Comparison of ENCODE assay signal across 1 cellular context in the genomic region with DNA sequence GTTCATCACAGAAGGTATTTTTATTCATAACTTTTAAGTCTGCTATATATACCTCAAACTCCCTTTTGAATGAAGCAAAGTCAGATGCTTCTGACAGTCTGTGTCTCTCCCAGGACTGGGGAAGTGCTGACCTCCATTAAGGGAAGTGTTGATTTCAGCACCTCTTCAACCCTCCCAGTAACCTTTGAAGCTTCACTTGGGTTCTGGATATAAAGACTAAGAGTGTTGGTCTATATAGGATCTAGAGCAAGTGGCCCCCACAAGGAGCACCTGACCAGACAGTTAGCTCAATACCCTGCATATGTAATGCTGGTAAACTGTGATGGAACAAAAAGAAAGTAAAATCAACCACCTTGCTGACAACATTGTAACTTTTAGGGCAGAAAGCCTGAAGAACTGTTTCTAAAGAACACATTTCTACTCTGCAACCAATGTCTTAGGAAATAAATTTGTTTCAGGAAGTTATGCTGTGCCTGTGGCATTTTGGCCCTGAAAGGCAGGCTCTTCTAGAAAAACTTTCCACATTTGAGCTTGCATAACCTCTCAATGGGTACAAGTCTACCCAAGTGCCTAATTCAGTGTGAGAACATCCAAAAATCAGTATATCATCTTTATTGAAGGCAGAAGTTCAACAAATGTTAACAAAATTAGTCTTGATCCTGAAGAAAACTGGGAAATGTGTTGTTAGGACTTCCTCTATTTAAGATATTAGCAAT.
A peak's percentile ranks its signal among the peaks of the same experiment; 100 is the strongest.
TF ChIP-seq lines count a peak whose summit lies in the region.

No MANE protein-coding gene starts in this region.

TF ChIP-seq in K562, 482 proteins besides CTCF, POLR2A, EP300 and RAD21:
- TF ChIP-seq ZNF311 (CRISPR knock-in tag; IDR thresholded peaks at IDR 0.05) = 0 out of 2 replicates have a peak, but pooled peaks have one; percentile 13
- TF ChIP-seq MAZ (CRISPR knock-in tag; conservative IDR thresholded peaks at IDR 0.05 in 1 of 2, IDR thresholded peaks at IDR 0.05 in 1 of 2) = 0 out of 4 replicates have a peak, but pooled peaks of 1 of the 2 experiments have one; percentile 19
- no peak for TF ChIP-seq ZNF785 (CRISPR knock-in tag; IDR thresholded peaks at IDR 0.05)
- TF ChIP-seq, protein P1, sequence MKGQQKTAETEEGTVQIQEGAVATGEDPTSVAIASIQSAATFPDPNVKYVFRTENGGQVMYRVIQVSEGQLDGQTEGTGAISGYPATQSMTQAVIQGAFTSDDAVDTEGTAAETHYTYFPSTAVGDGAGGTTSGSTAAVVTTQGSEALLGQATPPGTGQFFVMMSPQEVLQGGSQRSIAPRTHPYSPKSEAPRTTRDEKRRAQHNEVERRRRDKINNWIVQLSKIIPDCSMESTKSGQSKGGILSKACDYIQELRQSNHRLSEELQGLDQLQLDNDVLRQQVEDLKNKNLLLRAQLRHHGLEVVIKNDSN (CRISPR knock-in tag; IDR thresholded peaks at IDR 0.05) = no peak
- no peak for TF ChIP-seq ETV1 (tag; conservative IDR thresholded peaks at IDR 0.05; ENCODE audit: low read depth)
- 0 out of 2 replicates have a peak, but pooled peaks have one; percentile 35 for TF ChIP-seq KLF6 (CRISPR knock-in tag; IDR thresholded peaks at IDR 0.05; ENCODE audit: borderline replicate concordance)
- TF ChIP-seq, protein P2, sequence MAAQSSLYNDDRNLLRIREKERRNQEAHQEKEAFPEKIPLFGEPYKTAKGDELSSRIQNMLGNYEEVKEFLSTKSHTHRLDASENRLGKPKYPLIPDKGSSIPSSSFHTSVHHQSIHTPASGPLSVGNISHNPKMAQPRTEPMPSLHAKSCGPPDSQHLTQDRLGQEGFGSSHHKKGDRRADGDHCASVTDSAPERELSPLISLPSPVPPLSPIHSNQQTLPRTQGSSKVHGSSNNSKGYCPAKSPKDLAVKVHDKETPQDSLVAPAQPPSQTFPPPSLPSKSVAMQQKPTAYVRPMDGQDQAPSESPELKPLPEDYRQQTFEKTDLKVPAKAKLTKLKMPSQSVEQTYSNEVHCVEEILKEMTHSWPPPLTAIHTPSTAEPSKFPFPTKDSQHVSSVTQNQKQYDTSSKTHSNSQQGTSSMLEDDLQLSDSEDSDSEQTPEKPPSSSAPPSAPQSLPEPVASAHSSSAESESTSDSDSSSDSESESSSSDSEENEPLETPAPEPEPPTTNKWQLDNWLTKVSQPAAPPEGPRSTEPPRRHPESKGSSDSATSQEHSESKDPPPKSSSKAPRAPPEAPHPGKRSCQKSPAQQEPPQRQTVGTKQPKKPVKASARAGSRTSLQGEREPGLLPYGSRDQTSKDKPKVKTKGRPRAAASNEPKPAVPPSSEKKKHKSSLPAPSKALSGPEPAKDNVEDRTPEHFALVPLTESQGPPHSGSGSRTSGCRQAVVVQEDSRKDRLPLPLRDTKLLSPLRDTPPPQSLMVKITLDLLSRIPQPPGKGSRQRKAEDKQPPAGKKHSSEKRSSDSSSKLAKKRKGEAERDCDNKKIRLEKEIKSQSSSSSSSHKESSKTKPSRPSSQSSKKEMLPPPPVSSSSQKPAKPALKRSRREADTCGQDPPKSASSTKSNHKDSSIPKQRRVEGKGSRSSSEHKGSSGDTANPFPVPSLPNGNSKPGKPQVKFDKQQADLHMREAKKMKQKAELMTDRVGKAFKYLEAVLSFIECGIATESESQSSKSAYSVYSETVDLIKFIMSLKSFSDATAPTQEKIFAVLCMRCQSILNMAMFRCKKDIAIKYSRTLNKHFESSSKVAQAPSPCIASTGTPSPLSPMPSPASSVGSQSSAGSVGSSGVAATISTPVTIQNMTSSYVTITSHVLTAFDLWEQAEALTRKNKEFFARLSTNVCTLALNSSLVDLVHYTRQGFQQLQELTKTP (IDR thresholded peaks at IDR 0.05; ENCODE audit: low read depth in 1 of 2, partially characterized antibody in 2 of 2) = no peak
- no peak for TF ChIP-seq ZFP1 (CRISPR knock-in tag; IDR thresholded peaks at IDR 0.05)
- TF ChIP-seq RCOR1 (IDR thresholded peaks at IDR 0.05; ENCODE audit: borderline replicate concordance in 1 of 2, low read depth in 2 of 2, low read length in 2 of 2) = no peak
- TF ChIP-seq ZNF175 (CRISPR knock-in tag; IDR thresholded peaks at IDR 0.05; ENCODE audit: low read depth) = 0 out of 2 replicates have a peak, but pooled peaks have one; percentile 53
- no peak for TF ChIP-seq MEIS2 (IDR thresholded peaks at IDR 0.05; ENCODE audit: partially characterized antibody)
- no peak for TF ChIP-seq ZNF707 (CRISPR knock-in tag; conservative IDR thresholded peaks at IDR 0.05)
- no peak for TF ChIP-seq DMBX1 (CRISPR knock-in tag; IDR thresholded peaks at IDR 0.05; ENCODE audit: borderline replicate concordance)
- TF ChIP-seq, protein P3, sequence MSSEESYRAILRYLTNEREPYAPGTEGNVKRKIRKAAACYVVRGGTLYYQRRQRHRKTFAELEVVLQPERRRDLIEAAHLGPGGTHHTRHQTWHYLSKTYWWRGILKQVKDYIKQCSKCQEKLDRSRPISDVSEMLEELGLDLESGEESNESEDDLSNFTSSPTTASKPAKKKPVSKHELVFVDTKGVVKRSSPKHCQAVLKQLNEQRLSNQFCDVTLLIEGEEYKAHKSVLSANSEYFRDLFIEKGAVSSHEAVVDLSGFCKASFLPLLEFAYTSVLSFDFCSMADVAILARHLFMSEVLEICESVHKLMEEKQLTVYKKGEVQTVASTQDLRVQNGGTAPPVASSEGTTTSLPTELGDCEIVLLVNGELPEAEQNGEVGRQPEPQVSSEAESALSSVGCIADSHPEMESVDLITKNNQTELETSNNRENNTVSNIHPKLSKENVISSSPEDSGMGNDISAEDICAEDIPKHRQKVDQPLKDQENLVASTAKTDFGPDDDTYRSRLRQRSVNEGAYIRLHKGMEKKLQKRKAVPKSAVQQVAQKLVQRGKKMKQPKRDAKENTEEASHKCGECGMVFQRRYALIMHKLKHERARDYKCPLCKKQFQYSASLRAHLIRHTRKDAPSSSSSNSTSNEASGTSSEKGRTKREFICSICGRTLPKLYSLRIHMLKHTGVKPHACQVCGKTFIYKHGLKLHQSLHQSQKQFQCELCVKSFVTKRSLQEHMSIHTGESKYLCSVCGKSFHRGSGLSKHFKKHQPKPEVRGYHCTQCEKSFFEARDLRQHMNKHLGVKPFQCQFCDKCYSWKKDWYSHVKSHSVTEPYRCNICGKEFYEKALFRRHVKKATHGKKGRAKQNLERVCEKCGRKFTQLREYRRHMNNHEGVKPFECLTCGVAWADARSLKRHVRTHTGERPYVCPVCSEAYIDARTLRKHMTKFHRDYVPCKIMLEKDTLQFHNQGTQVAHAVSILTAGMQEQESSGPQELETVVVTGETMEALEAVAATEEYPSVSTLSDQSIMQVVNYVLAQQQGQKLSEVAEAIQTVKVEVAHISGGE (CRISPR knock-in tag; IDR thresholded peaks at IDR 0.05) = peak in 1 of 3 experiments; percentile 7; a peak in 1 of 6 replicates
- no peak for TF ChIP-seq SMAD4 (CRISPR knock-in tag; conservative IDR thresholded peaks at IDR 0.05)
- peak; percentile 57; the same call in 1 of the 2 replicates for TF ChIP-seq ZBTB9 (CRISPR knock-in tag; IDR thresholded peaks at IDR 0.05)
- no peak for TF ChIP-seq ZNF347 (CRISPR knock-in tag; IDR thresholded peaks at IDR 0.05; ENCODE audit: low read depth)
- TF ChIP-seq NR4A1 (CRISPR knock-in tag; IDR thresholded peaks at IDR 0.05) = peak; percentile 50; the same call in 1 of the 2 replicates
- TF ChIP-seq NR4A1 (tag; IDR thresholded peaks at IDR 0.05) = no peak
- TF ChIP-seq ZNF354B (CRISPR knock-in tag; IDR thresholded peaks at IDR 0.05) = no peak
- TF ChIP-seq ZNF76 (CRISPR knock-in tag; IDR thresholded peaks at IDR 0.05; ENCODE audit: borderline replicate concordance) = 0 out of 2 replicates have a peak, but pooled peaks have one; percentile 9
- TF ChIP-seq ASH1L (IDR thresholded peaks at IDR 0.05; ENCODE audit: borderline replicate concordance, low read depth, partially characterized antibody) = no peak
- peak; percentile 62; the same call in 1 of the 2 replicates for TF ChIP-seq SPI1 (IDR thresholded peaks at IDR 0.05; ENCODE audit: borderline replicate concordance, low read depth, low read length)
- TF ChIP-seq, protein P4, sequence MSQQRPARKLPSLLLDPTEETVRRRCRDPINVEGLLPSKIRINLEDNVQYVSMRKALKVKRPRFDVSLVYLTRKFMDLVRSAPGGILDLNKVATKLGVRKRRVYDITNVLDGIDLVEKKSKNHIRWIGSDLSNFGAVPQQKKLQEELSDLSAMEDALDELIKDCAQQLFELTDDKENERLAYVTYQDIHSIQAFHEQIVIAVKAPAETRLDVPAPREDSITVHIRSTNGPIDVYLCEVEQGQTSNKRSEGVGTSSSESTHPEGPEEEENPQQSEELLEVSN (IDR thresholded peaks at IDR 0.05; ENCODE audit: borderline replicate concordance in 1 of 2, extremely low read depth in 1 of 2, insufficient read depth in 1 of 2, insufficient read length in 1 of 2, low read depth in 1 of 2, low read length in 1 of 2, poor library complexity in 1 of 2, severe bottlenecking in 1 of 2) = no peak
- no peak for TF ChIP-seq ZNF143 (CRISPR knock-in tag; IDR thresholded peaks at IDR 0.05)
- TF ChIP-seq, protein P5, sequence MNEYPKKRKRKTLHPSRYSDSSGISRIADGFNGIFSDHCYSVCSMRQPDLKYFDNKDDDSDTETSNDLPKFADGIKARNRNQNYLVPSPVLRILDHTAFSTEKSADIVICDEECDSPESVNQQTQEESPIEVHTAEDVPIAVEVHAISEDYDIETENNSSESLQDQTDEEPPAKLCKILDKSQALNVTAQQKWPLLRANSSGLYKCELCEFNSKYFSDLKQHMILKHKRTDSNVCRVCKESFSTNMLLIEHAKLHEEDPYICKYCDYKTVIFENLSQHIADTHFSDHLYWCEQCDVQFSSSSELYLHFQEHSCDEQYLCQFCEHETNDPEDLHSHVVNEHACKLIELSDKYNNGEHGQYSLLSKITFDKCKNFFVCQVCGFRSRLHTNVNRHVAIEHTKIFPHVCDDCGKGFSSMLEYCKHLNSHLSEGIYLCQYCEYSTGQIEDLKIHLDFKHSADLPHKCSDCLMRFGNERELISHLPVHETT (CRISPR knock-in tag; conservative IDR thresholded peaks at IDR 0.05 in 1 of 2, IDR thresholded peaks at IDR 0.05 in 1 of 2) = 0 out of 4 replicates have a peak, but pooled peaks of 1 of the 2 experiments have one; percentile 30
- no peak for TF ChIP-seq DACH1 (IDR thresholded peaks at IDR 0.05; ENCODE audit: partially characterized antibody)
- TF ChIP-seq CREBBP (IDR thresholded peaks at IDR 0.05; ENCODE audit: low read depth, low read length) = no peak
- TF ChIP-seq ZNF589 (CRISPR knock-in tag; IDR thresholded peaks at IDR 0.05; ENCODE audit: low read depth) = peak; percentile 82; the same call in 1 of the 2 replicates
- TF ChIP-seq ILF3 (IDR thresholded peaks at IDR 0.05; ENCODE audit: borderline replicate concordance) = no peak
